In genomic region chr14:61381589-61381988, GRCh38 we compare ENCODE assay signal across 16 cellular contexts.
A peak's percentile ranks its signal among the peaks of the same experiment; 100 is the strongest.
DNase-seq lines count a peak whose midpoint lies in the region; ATAC-seq, FAIRE-seq and TF ChIP-seq lines count a peak whose summit lies in the region.
"Had no signal": no experiment of that assay in that cellular context is flagged by ENCODE, and none has a peak within 500 bp of the region (broad histone marks: within the 10 kb centered on the region; RNA-seq: fewer than 3 reads in every experiment).

No MANE protein-coding gene starts in this region.

- intact Hi-C loops in kidney (cut with DNase I): no loop called here

- H3K4me3 ChIP-seq in SJCRH30 (no peak overlapping the region), kidney (ENCODE audit: low read length in 2 of 2) (no peak overlapping the region)
- H3K4me3 ChIP-seq: breast epithelium, gastroesophageal sphincter had no signal

- H3K27me3 ChIP-seq in SJCRH30: no peaks in the 10 kb centered on the region
- H3K27me3 ChIP-seq: breast epithelium had no signal

- H3K4me1 ChIP-seq in SJCRH30: no peaks in the 10 kb centered on the region
- peaks cover 0 to 5% of the 10 kb centered on the region in 2 donors for H3K4me1 ChIP-seq in kidney (ENCODE audit: control insufficient read depth in 1 of 2, insufficient read depth in 1 of 2, low read depth in 1 of 2, low read length in 2 of 2)
- H3K4me1 ChIP-seq: breast epithelium, gastroesophageal sphincter had no signal

- H3K27ac ChIP-seq in SJCRH30: no peak overlapping the region
- H3K27ac ChIP-seq in kidney (ENCODE audit: low read depth in 2 of 2, low read length in 2 of 2): no peak overlapping the region
- H3K27ac ChIP-seq: breast epithelium, gastroesophageal sphincter had no signal

- H3K9me3 ChIP-seq in SJCRH30 (replicated peaks) (no peaks in the 10 kb centered on the region), kidney (ENCODE audit: control insufficient read depth in 1 of 2, low read length in 2 of 2) (no peaks in the 10 kb centered on the region)
- H3K9me3 ChIP-seq: breast epithelium had no signal

- ATAC-seq in stimulated activated naive CD8-positive, alpha-beta T cell treated with anti-CD3 and anti-CD28 coated beads, Interleukin-15, Interleukin-2, amounts not matched to agents 100 U/mL and 50 U/mL, for 24 hours: peak; percentile 21
- ATAC-seq in stimulated activated naive CD8-positive, alpha-beta T cell treated with anti-CD3 and anti-CD28 coated beads, Interleukin-15, amount 100 ng/mL, for 72 hours: no peak
- ATAC-seq in GM18861 (IDR thresholded peaks at IDR 0.05; ENCODE audit: unreplicated experiment): no peak
- ATAC-seq: gastroesophageal sphincter had no signal

- no peaks in the 10 kb centered on the region for H3K4me1 Mint-ChIP-seq in stimulated activated naive CD8-positive, alpha-beta T cell treated with anti-CD3 and anti-CD28 coated beads, Interleukin-15, amount 100 ng/mL, for 72 hours

- no peak for DNase-seq in stimulated activated naive CD8-positive, alpha-beta T cell treated with anti-CD3 and anti-CD28 coated beads, Interleukin-15, Interleukin-2, amounts not matched to agents 100 U/mL and 50 U/mL, for 24 hours
- no peak for DNase-seq in stimulated activated naive CD8-positive, alpha-beta T cell treated with anti-CD3 and anti-CD28 coated beads, Interleukin-15, amount 100 ng/mL, for 72 hours
- peak; percentile 40 to 45 for DNase-seq in SJCRH30
- peak; percentile 69 for DNase-seq in kidney
- DNase-seq in urothelium cell line (ENCODE audit: low spot score): no peak
- no peak for DNase-seq in stimulated activated naive CD4-positive, alpha-beta T cell (lab: John Stamatoyannopoulos, UW)
- DNase-seq in SIG-M5 (lab: John Stamatoyannopoulos, UW): no peak
- DNase-seq: effector memory CD4-positive, alpha-beta T cell; NCI-H2227 treated with DMSO at 0.1 percent for 48 hours; stimulated activated CD4-positive, alpha-beta T cell treated with anti-CD3 and anti-CD28 coated beads, Interleukin-2, amount 100 ng/mL, for 24 hours had no signal

- no peaks in the 10 kb centered on the region for H3K27me3 Mint-ChIP-seq in stimulated activated naive CD8-positive, alpha-beta T cell treated with anti-CD3 and anti-CD28 coated beads, Interleukin-15, amount 100 ng/mL, for 72 hours

- TF ChIP-seq CTCF in kidney (IDR thresholded peaks at IDR 0.05; ENCODE audit: borderline replicate concordance, extremely low read depth, insufficient read depth): no peak

- H3K36me3 ChIP-seq in SJCRH30: no peaks in the 10 kb centered on the region
- no peaks in the 10 kb centered on the region for H3K36me3 ChIP-seq in kidney (ENCODE audit: control insufficient read depth in 1 of 2, insufficient read depth in 2 of 2, low read length in 2 of 2)
- H3K36me3 ChIP-seq: breast epithelium, gastroesophageal sphincter had no signal

- H3K27ac Mint-ChIP-seq in stimulated activated naive CD8-positive, alpha-beta T cell treated with anti-CD3 and anti-CD28 coated beads, Interleukin-15, amount 100 ng/mL, for 72 hours: peak overlapping the region in 1 of 2 donors; percentile 3

- no peak overlapping the region for H3K9ac ChIP-seq in kidney (ENCODE audit: low read length in 2 of 2)

- no peak for FAIRE-seq in kidney (lab: Jason Lieb, UNC)
- FAIRE-seq in urothelium cell line (lab: Jason Lieb, UNC): peak; percentile 94
- FAIRE-seq: GM19239, islet of Langerhans had no signal

- H3K4me3 Mint-ChIP-seq in stimulated activated naive CD8-positive, alpha-beta T cell treated with anti-CD3 and anti-CD28 coated beads, Interleukin-15, amount 100 ng/mL, for 72 hours: no peak overlapping the region
- H3K4me3 Mint-ChIP-seq: activated T-helper 1 cell treated with anti-CD3 and anti-CD28 coated beads, Interleukin-12 subunit alpha, Interleukin-12 subunit beta, Interleukin-2, Interleukin-4 antibody, amounts not matched to agents 30 ng/mL and 10 ng/mL and 1 ng/mL, durations not matched to agents 14 hours and 24 hours and 36 hours had no signal

- H3K9me3 Mint-ChIP-seq in stimulated activated naive CD8-positive, alpha-beta T cell treated with anti-CD3 and anti-CD28 coated beads, Interleukin-15, amount 100 ng/mL, for 72 hours: peaks cover 0 to under 1% of the 10 kb centered on the region in 2 donors

Comparison
In these comparisons a context has a peak if more than half of its experiments do, and no peak if none do; other contexts are left out.
1. DNase-seq: peak in SJCRH30 (2 of 2) and kidney (single experiment); none in stimulated activated naive CD8-positive, alpha-beta T cell treated with anti-CD3 and anti-CD28 coated beads, Interleukin-15, Interleukin-2, amounts not matched to agents 100 U/mL and 50 U/mL, for 24 hours (single experiment), stimulated activated naive CD8-positive, alpha-beta T cell treated with anti-CD3 and anti-CD28 coated beads, Interleukin-15, amount 100 ng/mL, for 72 hours (0 of 2), urothelium cell line (single experiment), stimulated activated naive CD4-positive, alpha-beta T cell (0 of 6) and SIG-M5 (single experiment).